In genomic region chr3:153042088-153042487, GRCh38 we compare ENCODE assay signal across 18 cellular contexts.
A peak's percentile ranks its signal among the peaks of the same experiment; 100 is the strongest.
DNase-seq lines count a peak whose midpoint lies in the region; ATAC-seq and TF ChIP-seq lines count a peak whose summit lies in the region.
"Had no signal": no experiment of that assay in that cellular context is flagged by ENCODE, and none has a peak within 500 bp of the region (broad histone marks: within the 10 kb centered on the region; RNA-seq: fewer than 3 reads in every experiment).

No MANE protein-coding gene starts in this region.

- TF ChIP-seq POLR2A in HCT116 (IDR thresholded peaks at IDR 0.05; ENCODE audit: borderline replicate concordance, extremely low read depth, insufficient read depth, insufficient read length) = no peak

- RAD21 ChIA-PET in HCT116 (lab: Charles Lee; ENCODE audit: low non-redundant PET in 1 of 2, low total read pairs in 2 of 2, uncharacterized antibody in 2 of 2, unreplicated experiment in 2 of 2) = interaction anchor here in 1 of 2 experiments (1.4 kb wide), 1 partner anchor 242 kb away, joined by 3 read pairs; no protein-coding TSS in a partner anchor

- DNase-seq in HCT116 (ENCODE audit: low read depth, low spot score) = no peak
- no peak for DNase-seq in epithelial cell of prostate (ENCODE audit: low read depth, low spot score)
- no peak for DNase-seq in GM03348 (ENCODE audit: low spot score)
- DNase-seq in right cardiac atrium = no peak
- DNase-seq: CD8-positive, alpha-beta memory T cell; NCI-H1092 treated with DMSO at 0.1 percent for 48 hours; NCI-H1436 treated with DMSO at 0.1 percent for 48 hours; NCI-H1930; NCI-H2227 treated with DMSO at 0.1 percent for 48 hours; NCI-H510A; NCI-H748 treated with DMSO at 0.1 percent for 48 hours had no signal

- CTCF ChIA-PET in HCT116 (lab: Charles Lee) = interaction anchor here (1.4 to 1.5 kb wide), 2 partner anchors 8 to 119 kb away, joined by 10 to 12 read pairs; no protein-coding TSS in a partner anchor

- TF ChIP-seq CTCF in HCT116 (IDR thresholded peaks at IDR 0.05 in 2 of 3, conservative IDR thresholded peaks at IDR 0.05 in 1 of 3; ENCODE audit: borderline replicate concordance in 1 of 3, insufficient read depth in 1 of 3, low read depth in 2 of 3, low read length in 2 of 3) (no peak), SU-DHL-6 (IDR thresholded peaks at IDR 0.05; ENCODE audit: insufficient read depth, low read length, poor library complexity, severe bottlenecking) (no peak)

- peak overlapping the region; percentile 71 for H3K4me2 ChIP-seq in HCT116 (ENCODE audit: low read length)
- H3K4me2 ChIP-seq in SU-DHL-6 (ENCODE audit: low read depth, low read length, poor library complexity, severe bottlenecking) = peak overlapping the region; percentile 25

- no peaks in the 10 kb centered on the region for H3K9me3 ChIP-seq in HCT116 (ENCODE audit: control insufficient read depth in 1 of 2, insufficient read depth in 1 of 2, low read depth in 1 of 2, low read length in 2 of 2)
- no peaks in the 10 kb centered on the region for H3K9me3 ChIP-seq in SU-DHL-6 (ENCODE audit: insufficient read depth, low read length)
- H3K9me3 ChIP-seq in right cardiac atrium (ENCODE audit: control insufficient read depth, low read length) = no peaks in the 10 kb centered on the region
- H3K9me3 ChIP-seq: SJSA1 had no signal

- no peak for TF ChIP-seq RAD21 in HCT116 (IDR thresholded peaks at IDR 0.05; ENCODE audit: low read depth)

- POLR2A ChIA-PET in HCT116 (lab: Charles Lee) = interaction anchor here (0.7 to 1.2 kb wide), 3 partner anchors 19 to 248 kb away, joined by 3 read pairs; no protein-coding TSS in a partner anchor

- no peak for ATAC-seq in HCT116
- no peak for ATAC-seq in right cardiac atrium
- no peak for ATAC-seq in HG02870 (IDR thresholded peaks at IDR 0.05; ENCODE audit: unreplicated experiment)

- H3K79me2 ChIP-seq in ACC112 (ENCODE audit: control insufficient read depth, insufficient read depth, low read length, unreplicated experiment) (no peaks in the 10 kb centered on the region), HCT116 (ENCODE audit: insufficient read depth, low read length) (no peaks in the 10 kb centered on the region), SU-DHL-6 (ENCODE audit: insufficient read depth, low read length) (no peaks in the 10 kb centered on the region)

- H2AFZ ChIP-seq in ACC112 (ENCODE audit: low read length, unreplicated experiment) = peak overlapping the region; percentile 60
- peak overlapping the region; percentile 99 for H2AFZ ChIP-seq in HCT116 (ENCODE audit: low read depth, low read length, poor library complexity, severe bottlenecking)
- H2AFZ ChIP-seq in SU-DHL-6 (ENCODE audit: low read depth, low read length, severe bottlenecking) = peak overlapping the region; percentile 51

- WGBS in right cardiac atrium = 93% methylated on average over 1 of the region's 1 CpG

- H3K9ac ChIP-seq in HCT116 (ENCODE audit: low read length) = no peak overlapping the region
- no peak overlapping the region for H3K9ac ChIP-seq in SU-DHL-6 (ENCODE audit: low read length)
- H3K9ac ChIP-seq: KMS-11 had no signal

- H3K27me3 ChIP-seq in ACC112 (ENCODE audit: insufficient read depth, low read length) = no peaks in the 10 kb centered on the region
- no peaks in the 10 kb centered on the region for H3K27me3 ChIP-seq in HCT116 (ENCODE audit: insufficient read depth, low read length)
- H3K27me3 ChIP-seq in SU-DHL-6 (ENCODE audit: low read length) = no peaks in the 10 kb centered on the region
- no peaks in the 10 kb centered on the region for H3K27me3 ChIP-seq in right cardiac atrium (ENCODE audit: control insufficient read depth, insufficient read depth)
- H3K27me3 ChIP-seq: SJSA1 had no signal

- BruUV-seq in HCT116 (replicated peaks; lab: Mats Ljungman, UMichigan) = no TSS peak

- H3K27ac ChIP-seq in ACC112 (ENCODE audit: low read depth, low read length) = 0 out of 2 replicates have a peak overlapping the region, but pooled peaks have one; percentile 16
- peak overlapping the region; percentile 38; the same call in 1 of the 2 replicates for H3K27ac ChIP-seq in HCT116 (ENCODE audit: low read depth, low read length)
- H3K27ac ChIP-seq in SU-DHL-6 (ENCODE audit: low read depth, low read length) = peak overlapping the region; percentile 44
- peak overlapping the region; percentile 90 for H3K27ac ChIP-seq in epithelial cell of prostate
- no peak overlapping the region for H3K27ac ChIP-seq in right cardiac atrium (ENCODE audit: low read length)
- H3K27ac ChIP-seq: C4-2B, HL-60, KMS-11, SJSA1 had no signal

- H3K9me2 ChIP-seq in HCT116 (ENCODE audit: insufficient read depth) = no peaks in the 10 kb centered on the region
- H3K9me2 ChIP-seq in SU-DHL-6 (replicated peaks; ENCODE audit: insufficient read depth, low read length) = no peaks in the 10 kb centered on the region

- H3K36me3 ChIP-seq in ACC112 (ENCODE audit: insufficient read depth, low read length) (no peaks in the 10 kb centered on the region), HCT116 (ENCODE audit: control insufficient read depth in 1 of 2, insufficient read depth in 2 of 2, low read length in 2 of 2) (no peaks in the 10 kb centered on the region), SU-DHL-6 (ENCODE audit: low read length) (no peaks in the 10 kb centered on the region)
- H3K36me3 ChIP-seq: SJSA1 had no signal

- no peak overlapping the region for H3K4me3 ChIP-seq in ACC112 (ENCODE audit: low read depth, low read length)
- no peak overlapping the region for H3K4me3 ChIP-seq in HCT116 (replicated peaks in 1 of 2; ENCODE audit: low read depth in 1 of 2, low read length in 2 of 2)
- H3K4me3 ChIP-seq in SU-DHL-6 (ENCODE audit: insufficient read depth, low read length, poor library complexity, severe bottlenecking) = no peak overlapping the region
- no peak overlapping the region for H3K4me3 ChIP-seq in right cardiac atrium (ENCODE audit: low read length)
- H3K4me3 ChIP-seq: SJSA1 had no signal

- H4K20me1 ChIP-seq in HCT116 (ENCODE audit: insufficient read depth) (no peaks in the 10 kb centered on the region), SU-DHL-6 (ENCODE audit: low read depth, low read length) (no peaks in the 10 kb centered on the region)

- H3F3A ChIP-seq in SU-DHL-6 (ENCODE audit: insufficient read depth) = no peaks in the 10 kb centered on the region

- H3K4me1 ChIP-seq in ACC112 (ENCODE audit: control insufficient read depth, insufficient read depth, low read length, unreplicated experiment) (peaks cover 17% of the 10 kb centered on the region), HCT116 (ENCODE audit: control insufficient read depth in 1 of 2, insufficient read depth in 2 of 2, low read length in 2 of 2) (peaks cover 16 to 39% of the 10 kb centered on the region in 2 experiments; a peak in 3 of 4 replicates), right cardiac atrium (ENCODE audit: control insufficient read depth, insufficient read depth, low read length) (no peaks in the 10 kb centered on the region)

- intact Hi-C loops in HCT116 (cut with micrococcal nuclease) (loop anchor here (5.0 kb wide), 3 partner anchors 400 to 725 kb away; no protein-coding TSS in a partner anchor), right cardiac atrium (cut with DNase I) (loop anchor here in 3 of 4 donors (5.0 to 10.0 kb wide), 4 partner anchors 113 to 725 kb away; no protein-coding TSS in a partner anchor)

TF ChIP-seq in HCT116, 20 proteins besides CTCF, POLR2A, EP300 and RAD21:
- TF ChIP-seq SP1 (IDR thresholded peaks at IDR 0.05; ENCODE audit: low read depth) (no peak), ZBTB33 (IDR thresholded peaks at IDR 0.05; ENCODE audit: extremely low read depth, insufficient replicate concordance, low read length) (no peak), CBX3 (IDR thresholded peaks at IDR 0.05; ENCODE audit: low read depth) (no peak), YY1 (IDR thresholded peaks at IDR 0.05; ENCODE audit: extremely low read depth, insufficient replicate concordance, low read depth, low read length) (no peak), MAX (IDR thresholded peaks at IDR 0.05) (no peak), SRF (IDR thresholded peaks at IDR 0.05; ENCODE audit: low read depth) (no peak), EZH2 (IDR thresholded peaks at IDR 0.05) (no peak), JUND (IDR thresholded peaks at IDR 0.05) (no peak), ZFX (IDR thresholded peaks at IDR 0.05) (no peak), ZNF274 (IDR thresholded peaks at IDR 0.05; ENCODE audit: low read depth, low read length) (no peak), TCF7L2 (IDR thresholded peaks at IDR 0.05; ENCODE audit: borderline replicate concordance, extremely low read depth, insufficient read depth, insufficient read length) (no peak), CEBPB (IDR thresholded peaks at IDR 0.05; ENCODE audit: low read depth) (no peak), EZH2phosphoT487 (IDR thresholded peaks at IDR 0.05; ENCODE audit: borderline replicate concordance) (no peak), ELF1 (IDR thresholded peaks at IDR 0.05; ENCODE audit: borderline replicate concordance, low read depth) (no peak), FOSL1 (IDR thresholded peaks at IDR 0.05; ENCODE audit: low read depth) (no peak), SIN3A (IDR thresholded peaks at IDR 0.05; ENCODE audit: low read depth) (no peak), POLR2AphosphoS5 (IDR thresholded peaks at IDR 0.05; ENCODE audit: low read depth, low read length) (no peak)
